8 cellular contexts compared by ENCODE assay signal in genomic region chr17:77246110-77247047, GRCh38.
A peak's percentile ranks its signal among the peaks of the same experiment; 100 is the strongest.
DNase-seq lines count a peak whose midpoint lies in the region; ATAC-seq and TF ChIP-seq lines count a peak whose summit lies in the region.

No MANE protein-coding gene starts in this region.

- H3K4me1 ChIP-seq in ACC112 (ENCODE audit: control insufficient read depth, insufficient read depth, low read length, unreplicated experiment) (no peaks in the 10 kb centered on the region), thoracic aorta (ENCODE audit: control insufficient read depth in 1 of 2, low read depth in 2 of 2) (peaks cover 8 to 13% of the 10 kb centered on the region in 2 donors)

- TF ChIP-seq CTCF in activated B cell treated with CpG ODN at 0.5 μM for 24 hours (IDR thresholded peaks at IDR 0.05) (no peak), thoracic aorta (IDR thresholded peaks at IDR 0.05) (no peak)

- H3K27me3 Mint-ChIP-seq in activated B cell treated with CpG ODN at 0.5 μM for 24 hours (peaks cover 28% of the 10 kb centered on the region), immature natural killer cell (ENCODE audit: low read depth in 3 of 3) (peaks cover 3 to 7% (median 4%) of the 10 kb centered on the region in 3 donors)

- ATAC-seq in GM21619 (IDR thresholded peaks at IDR 0.05; ENCODE audit: unreplicated experiment) (peak; percentile 17), activated B cell treated with CpG ODN at 0.5 μM for 24 hours (ENCODE audit: low read depth) (no peak), thoracic aorta (ENCODE audit: insufficient number of reproducible peaks, low FRiP score, low read depth) (no peak), GM18870 (IDR thresholded peaks at IDR 0.05; ENCODE audit: unreplicated experiment) (no peak)

- H2AFZ ChIP-seq in ACC112 (ENCODE audit: low read length, unreplicated experiment), result no peak overlapping the region

- H3K79me2 ChIP-seq in ACC112 (ENCODE audit: control insufficient read depth, insufficient read depth, low read length, unreplicated experiment), result no peaks in the 10 kb centered on the region

- H3K4me1 Mint-ChIP-seq in activated B cell treated with CpG ODN at 0.5 μM for 24 hours (peaks cover 14% of the 10 kb centered on the region), immature natural killer cell (peaks cover 6 to 7% of the 10 kb centered on the region in 2 donors)

- H3K9me3 Mint-ChIP-seq in activated B cell treated with CpG ODN at 0.5 μM for 24 hours (no peaks in the 10 kb centered on the region), immature natural killer cell (no peaks in the 10 kb centered on the region)

- H3K27me3 ChIP-seq in ACC112 (ENCODE audit: insufficient read depth, low read length) (no peaks in the 10 kb centered on the region), thoracic aorta (replicated peaks; ENCODE audit: insufficient read depth) (no peaks in the 10 kb centered on the region)

- H3K36me3 Mint-ChIP-seq in activated B cell treated with CpG ODN at 0.5 μM for 24 hours (ENCODE audit: low read depth) (no peaks in the 10 kb centered on the region), immature natural killer cell (no peaks in the 10 kb centered on the region)

- intact Hi-C loops in activated B cell treated with CpG ODN at 0.5 μM for 24 hours (cut with micrococcal nuclease) (loop anchor here (1.0 to 2.0 kb wide), 6 partner anchors 34 to 378 kb away; partner anchors contain the start of genes MGAT5B and SEC14L1), head of caudate nucleus (cut with DNase I) (loop anchor here (2.0 kb wide), 1 partner anchor 160 kb away; no protein-coding TSS in a partner anchor)

- H3K4me3 ChIP-seq in ACC112 (ENCODE audit: low read depth, low read length) (peak overlapping the region; percentile 84), thoracic aorta (peak overlapping the region; percentile 88)

- CTCF ChIA-PET in activated B cell treated with CpG ODN at 0.5 μM for 24 hours (lab: Charles Lee), result no interaction called here

- no peak for DNase-seq in activated B cell treated with CpG ODN at 0.5 μM for 24 hours
- DNase-seq in immature natural killer cell, result no peak
- DNase-seq in thoracic aorta (ENCODE audit: low spot score), result no peak
- no peak for DNase-seq in NCI-H1092 (lab: John Stamatoyannopoulos, UW)
- DNase-seq in head of caudate nucleus, result no peak

- POLR2A ChIA-PET in activated B cell treated with CpG ODN at 0.5 μM for 24 hours (lab: Charles Lee), result no interaction called here

- H3K27ac ChIP-seq in ACC112 (ENCODE audit: low read depth, low read length), result no peak overlapping the region
- H3K27ac ChIP-seq in thoracic aorta, result no peak overlapping the region

- peak overlapping the region; percentile 32 for H3K4me3 Mint-ChIP-seq in activated B cell treated with CpG ODN at 0.5 μM for 24 hours
- H3K4me3 Mint-ChIP-seq in immature natural killer cell, result peak overlapping the region; percentile 53 to 73 (median 68)

- H3K36me3 ChIP-seq in ACC112 (ENCODE audit: insufficient read depth, low read length) (no peaks in the 10 kb centered on the region), thoracic aorta (no peaks in the 10 kb centered on the region)

- H3K27ac Mint-ChIP-seq in activated B cell treated with CpG ODN at 0.5 μM for 24 hours (no peak overlapping the region), immature natural killer cell (no peak overlapping the region)

- H3K9me3 ChIP-seq in thoracic aorta, result no peaks in the 10 kb centered on the region
